Comparison of ENCODE assay signal across 8 cellular contexts in the genomic region with DNA sequence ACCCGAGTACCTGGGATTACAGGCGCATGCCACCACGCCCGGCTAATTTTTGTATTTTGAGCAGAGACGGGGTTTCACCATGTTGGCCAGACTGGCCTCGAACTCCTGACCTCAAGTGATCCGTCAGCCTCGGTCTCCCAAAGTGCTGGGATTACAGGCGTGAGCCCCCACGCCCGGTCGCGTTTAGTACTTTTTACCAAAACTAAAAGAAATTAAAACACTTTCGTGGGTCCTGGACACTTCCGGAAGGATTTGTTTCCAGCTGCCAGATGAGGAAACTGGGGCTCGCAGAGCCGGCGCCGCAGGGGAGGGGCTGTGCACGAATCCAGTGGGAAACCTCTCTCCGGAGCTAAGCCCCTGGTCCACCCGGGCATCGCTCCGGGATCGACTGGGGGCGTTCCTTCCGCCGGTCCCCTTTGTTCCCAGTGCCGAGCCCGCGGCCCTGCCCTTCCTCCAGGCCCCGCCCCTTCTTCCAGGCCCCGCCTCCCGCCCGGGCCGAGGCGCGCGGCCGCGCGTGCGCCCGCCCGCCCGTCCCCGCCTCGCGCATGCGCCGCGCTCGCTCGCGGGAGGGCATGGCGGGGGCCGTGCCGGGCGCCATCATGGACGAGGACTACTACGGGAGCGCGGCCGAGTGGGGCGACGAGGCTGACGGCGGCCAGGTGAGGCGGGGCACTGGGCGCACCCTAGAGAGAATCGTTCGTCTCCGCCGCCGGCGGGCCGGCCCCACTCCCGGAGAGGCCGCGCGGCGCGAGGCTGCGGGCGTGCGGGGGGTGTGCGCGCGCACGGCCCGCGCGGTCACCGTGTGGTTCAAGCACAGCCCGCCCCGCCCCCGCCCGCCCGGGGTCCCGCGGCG.
DNase-seq lines count a peak whose midpoint lies in the region; ATAC-seq lines count a peak whose summit lies in the region.

NELFCD (plus strand) TSS at position 546 of the 853 bp plus-strand sequence; CDS start at position 600, 54 bp downstream.

- peak within 1 kb of the TSS; percentile 100 for H3K4me3 ChIP-seq in ACC112 (ENCODE audit: low read depth, low read length)

- ATAC-seq in GM18868 (IDR thresholded peaks at IDR 0.05; ENCODE audit: unreplicated experiment), result peak; percentile 67
- ATAC-seq in HG03135 (IDR thresholded peaks at IDR 0.05; ENCODE audit: unreplicated experiment), result peak; percentile 81

- H3K27me3 ChIP-seq in ACC112 (ENCODE audit: insufficient read depth, low read length), result no peaks in the 10 kb centered on the region

- peaks cover 6% of the 10 kb centered on the region for H3K4me1 ChIP-seq in ACC112 (ENCODE audit: control insufficient read depth, insufficient read depth, low read length, unreplicated experiment)

- no peaks in the 10 kb centered on the region for H3K36me3 ChIP-seq in ACC112 (ENCODE audit: insufficient read depth, low read length)

- peaks cover 44% of the 10 kb centered on the region for H3K79me2 ChIP-seq in ACC112 (ENCODE audit: control insufficient read depth, insufficient read depth, low read length, unreplicated experiment)

- H2AFZ ChIP-seq in ACC112 (ENCODE audit: low read length, unreplicated experiment), result peak within 1 kb of the TSS; percentile 100

- H3K27ac ChIP-seq in ACC112 (ENCODE audit: low read depth, low read length), result no peak within 1 kb of the TSS

- DNase-seq in NCI-H2227 treated with DMSO at 0.1 percent for 48 hours (lab: John Stamatoyannopoulos, UW) (peak; percentile 70), islet precursor cell (peak; percentile 93)
- peak; percentile 74 for DNase-seq in activated CD4-positive, CD25-positive, alpha-beta regulatory T cell treated with anti-CD3 and anti-CD28 coated beads, Interleukin-2, amount 50 U/mL, for 16 hours (ENCODE audit: low read depth, low spot score)
- DNase-seq in central memory CD4-positive, alpha-beta T cell, result peak; percentile 85
- DNase-seq in stimulated activated CD4-positive, alpha-beta T cell treated with anti-CD3 and anti-CD28 coated beads, Interleukin-12 subunit alpha, Interleukin-12 subunit beta, amount 100 ng/mL, for 4 hours, result peak; percentile 92
